Comparison of ENCODE assay signal across 1 cellular context in the genomic region with DNA sequence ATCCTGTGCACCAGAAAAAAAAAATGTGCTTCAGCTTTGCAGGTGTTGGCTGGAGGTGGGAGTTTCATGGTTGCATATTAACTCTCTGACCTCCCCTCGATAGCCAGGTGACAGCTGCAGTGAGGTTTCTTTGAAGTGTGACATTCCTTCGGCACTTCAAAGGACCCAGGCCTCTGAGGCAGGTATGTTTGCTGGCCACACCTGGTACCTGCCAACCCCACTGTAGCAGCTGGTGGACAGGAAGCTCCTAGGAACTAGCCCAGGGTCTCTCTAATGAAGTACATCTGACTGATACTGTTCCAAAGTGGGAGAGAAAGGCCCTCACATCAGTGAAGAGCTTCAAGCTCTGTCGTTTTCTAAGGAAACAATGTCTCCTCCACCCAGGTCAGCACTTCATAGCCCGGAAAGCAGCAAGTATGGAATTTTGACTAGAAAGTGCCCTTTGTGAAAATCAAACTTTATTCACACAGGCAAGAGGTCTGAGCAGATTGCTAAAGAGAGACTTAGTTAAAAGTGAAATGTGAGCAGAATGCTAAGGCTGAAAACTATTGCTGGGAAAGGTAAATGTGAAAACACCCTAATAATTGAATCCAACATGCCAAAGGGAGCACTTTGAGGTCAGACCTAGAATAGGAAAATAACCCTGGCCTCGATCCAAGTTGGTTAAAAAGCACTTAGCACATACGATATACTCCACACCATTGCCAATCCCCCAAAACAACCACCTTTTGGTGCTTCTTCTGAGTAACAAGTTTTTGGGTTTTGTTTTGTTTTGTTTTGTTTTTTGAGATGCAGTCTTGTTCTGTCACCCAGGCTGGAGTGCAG.
TF ChIP-seq lines count a peak whose summit lies in the region.

No MANE protein-coding gene starts in this region.

TF ChIP-seq in HepG2, 621 proteins besides CTCF, POLR2A, EP300 and RAD21 (continued from another document and continues in another):
- TF ChIP-seq, protein P1, sequence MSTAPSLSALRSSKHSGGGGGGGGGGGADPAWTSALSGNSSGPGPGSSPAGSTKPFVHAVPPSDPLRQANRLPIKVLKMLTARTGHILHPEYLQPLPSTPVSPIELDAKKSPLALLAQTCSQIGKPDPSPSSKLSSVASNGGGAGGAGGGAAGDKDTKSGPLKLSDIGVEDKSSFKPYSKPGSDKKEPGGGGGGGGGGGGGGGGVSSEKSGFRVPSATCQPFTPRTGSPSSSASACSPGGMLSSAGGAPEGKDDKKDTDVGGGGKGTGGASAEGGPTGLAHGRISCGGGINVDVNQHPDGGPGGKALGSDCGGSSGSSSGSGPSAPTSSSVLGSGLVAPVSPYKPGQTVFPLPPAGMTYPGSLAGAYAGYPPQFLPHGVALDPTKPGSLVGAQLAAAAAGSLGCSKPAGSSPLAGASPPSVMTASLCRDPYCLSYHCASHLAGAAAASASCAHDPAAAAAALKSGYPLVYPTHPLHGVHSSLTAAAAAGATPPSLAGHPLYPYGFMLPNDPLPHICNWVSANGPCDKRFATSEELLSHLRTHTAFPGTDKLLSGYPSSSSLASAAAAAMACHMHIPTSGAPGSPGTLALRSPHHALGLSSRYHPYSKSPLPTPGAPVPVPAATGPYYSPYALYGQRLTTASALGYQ (CRISPR knock-in tag; IDR thresholded peaks at IDR 0.05): peak; percentile 77; the same call in 1 of the 2 replicates
- TF ChIP-seq, protein P2, sequence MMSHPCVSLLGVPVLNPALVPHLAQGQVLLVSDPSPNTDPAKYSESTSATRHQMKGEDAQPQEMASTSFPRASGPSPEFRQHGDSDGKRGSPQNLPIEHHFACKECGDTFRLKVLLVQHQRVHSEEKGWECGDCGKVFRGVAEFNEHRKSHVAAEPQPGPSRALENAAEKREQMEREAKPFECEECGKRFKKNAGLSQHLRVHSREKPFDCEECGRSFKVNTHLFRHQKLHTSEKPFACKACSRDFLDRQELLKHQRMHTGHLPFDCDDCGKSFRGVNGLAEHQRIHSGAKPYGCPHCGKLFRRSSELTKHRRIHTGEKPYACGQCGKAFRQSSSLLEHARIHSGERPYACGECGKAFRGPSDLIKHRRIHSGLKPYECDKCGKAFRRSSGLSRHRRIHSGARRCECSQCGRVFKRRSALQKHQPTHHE (CRISPR knock-in tag; IDR thresholded peaks at IDR 0.05; ENCODE audit: borderline replicate concordance): no peak
- TF ChIP-seq, protein P3, sequence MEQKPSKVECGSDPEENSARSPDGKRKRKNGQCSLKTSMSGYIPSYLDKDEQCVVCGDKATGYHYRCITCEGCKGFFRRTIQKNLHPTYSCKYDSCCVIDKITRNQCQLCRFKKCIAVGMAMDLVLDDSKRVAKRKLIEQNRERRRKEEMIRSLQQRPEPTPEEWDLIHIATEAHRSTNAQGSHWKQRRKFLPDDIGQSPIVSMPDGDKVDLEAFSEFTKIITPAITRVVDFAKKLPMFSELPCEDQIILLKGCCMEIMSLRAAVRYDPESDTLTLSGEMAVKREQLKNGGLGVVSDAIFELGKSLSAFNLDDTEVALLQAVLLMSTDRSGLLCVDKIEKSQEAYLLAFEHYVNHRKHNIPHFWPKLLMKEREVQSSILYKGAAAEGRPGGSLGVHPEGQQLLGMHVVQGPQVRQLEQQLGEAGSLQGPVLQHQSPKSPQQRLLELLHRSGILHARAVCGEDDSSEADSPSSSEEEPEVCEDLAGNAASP (CRISPR knock-in tag; IDR thresholded peaks at IDR 0.05; ENCODE audit: borderline replicate concordance): peak; percentile 63
- TF ChIP-seq ZNF234 (CRISPR knock-in tag; conservative IDR thresholded peaks at IDR 0.05) (no peak), SP140L (CRISPR knock-in tag; IDR thresholded peaks at IDR 0.05; ENCODE audit: borderline replicate concordance) (no peak), THYN1 (CRISPR knock-in tag; IDR thresholded peaks at IDR 0.05; ENCODE audit: borderline replicate concordance, low read depth) (no peak), ZNF549 (CRISPR knock-in tag; IDR thresholded peaks at IDR 0.05) (no peak), ELF4 (CRISPR knock-in tag; IDR thresholded peaks at IDR 0.05; ENCODE audit: borderline replicate concordance) (no peak), FIP1L1 (IDR thresholded peaks at IDR 0.05; ENCODE audit: borderline replicate concordance, insufficient read depth, low read depth, low read length) (no peak), SMYD3 (CRISPR knock-in tag; IDR thresholded peaks at IDR 0.05) (no peak), ZNF615 (CRISPR knock-in tag; IDR thresholded peaks at IDR 0.05; ENCODE audit: borderline replicate concordance) (no peak), GATAD2A (CRISPR knock-in tag; IDR thresholded peaks at IDR 0.05) (peak; percentile 31; the same call in 1 of the 2 replicates), HNRNPUL1 (IDR thresholded peaks at IDR 0.05; ENCODE audit: low read depth, low read length) (no peak), ZNF569 (CRISPR knock-in tag; IDR thresholded peaks at IDR 0.05; ENCODE audit: borderline replicate concordance) (no peak), RBFOX2 (IDR thresholded peaks at IDR 0.05; ENCODE audit: low read depth, low read length) (no peak)
- TF ChIP-seq, protein P4, sequence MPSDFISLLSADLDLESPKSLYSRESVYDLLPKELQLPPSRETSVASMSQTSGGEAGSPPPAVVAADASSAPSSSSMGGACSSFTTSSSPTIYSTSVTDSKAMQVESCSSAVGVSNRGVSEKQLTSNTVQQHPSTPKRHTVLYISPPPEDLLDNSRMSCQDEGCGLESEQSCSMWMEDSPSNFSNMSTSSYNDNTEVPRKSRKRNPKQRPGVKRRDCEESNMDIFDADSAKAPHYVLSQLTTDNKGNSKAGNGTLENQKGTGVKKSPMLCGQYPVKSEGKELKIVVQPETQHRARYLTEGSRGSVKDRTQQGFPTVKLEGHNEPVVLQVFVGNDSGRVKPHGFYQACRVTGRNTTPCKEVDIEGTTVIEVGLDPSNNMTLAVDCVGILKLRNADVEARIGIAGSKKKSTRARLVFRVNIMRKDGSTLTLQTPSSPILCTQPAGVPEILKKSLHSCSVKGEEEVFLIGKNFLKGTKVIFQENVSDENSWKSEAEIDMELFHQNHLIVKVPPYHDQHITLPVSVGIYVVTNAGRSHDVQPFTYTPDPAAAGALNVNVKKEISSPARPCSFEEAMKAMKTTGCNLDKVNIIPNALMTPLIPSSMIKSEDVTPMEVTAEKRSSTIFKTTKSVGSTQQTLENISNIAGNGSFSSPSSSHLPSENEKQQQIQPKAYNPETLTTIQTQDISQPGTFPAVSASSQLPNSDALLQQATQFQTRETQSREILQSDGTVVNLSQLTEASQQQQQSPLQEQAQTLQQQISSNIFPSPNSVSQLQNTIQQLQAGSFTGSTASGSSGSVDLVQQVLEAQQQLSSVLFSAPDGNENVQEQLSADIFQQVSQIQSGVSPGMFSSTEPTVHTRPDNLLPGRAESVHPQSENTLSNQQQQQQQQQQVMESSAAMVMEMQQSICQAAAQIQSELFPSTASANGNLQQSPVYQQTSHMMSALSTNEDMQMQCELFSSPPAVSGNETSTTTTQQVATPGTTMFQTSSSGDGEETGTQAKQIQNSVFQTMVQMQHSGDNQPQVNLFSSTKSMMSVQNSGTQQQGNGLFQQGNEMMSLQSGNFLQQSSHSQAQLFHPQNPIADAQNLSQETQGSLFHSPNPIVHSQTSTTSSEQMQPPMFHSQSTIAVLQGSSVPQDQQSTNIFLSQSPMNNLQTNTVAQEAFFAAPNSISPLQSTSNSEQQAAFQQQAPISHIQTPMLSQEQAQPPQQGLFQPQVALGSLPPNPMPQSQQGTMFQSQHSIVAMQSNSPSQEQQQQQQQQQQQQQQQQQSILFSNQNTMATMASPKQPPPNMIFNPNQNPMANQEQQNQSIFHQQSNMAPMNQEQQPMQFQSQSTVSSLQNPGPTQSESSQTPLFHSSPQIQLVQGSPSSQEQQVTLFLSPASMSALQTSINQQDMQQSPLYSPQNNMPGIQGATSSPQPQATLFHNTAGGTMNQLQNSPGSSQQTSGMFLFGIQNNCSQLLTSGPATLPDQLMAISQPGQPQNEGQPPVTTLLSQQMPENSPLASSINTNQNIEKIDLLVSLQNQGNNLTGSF (CRISPR knock-in tag; IDR thresholded peaks at IDR 0.05): no peak
- TF ChIP-seq, protein P5, sequence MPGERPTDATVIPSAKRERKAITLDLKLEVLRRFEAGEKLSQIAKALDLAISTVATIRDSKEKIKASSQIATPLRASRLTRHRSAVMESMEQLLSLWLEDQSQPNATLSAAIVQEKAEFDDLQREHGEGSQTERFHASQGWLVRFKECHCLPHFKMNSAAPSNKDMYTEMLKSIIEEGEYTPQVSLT (CRISPR knock-in tag; IDR thresholded peaks at IDR 0.05; ENCODE audit: borderline replicate concordance, low read depth): no peak
- TF ChIP-seq, protein P6, sequence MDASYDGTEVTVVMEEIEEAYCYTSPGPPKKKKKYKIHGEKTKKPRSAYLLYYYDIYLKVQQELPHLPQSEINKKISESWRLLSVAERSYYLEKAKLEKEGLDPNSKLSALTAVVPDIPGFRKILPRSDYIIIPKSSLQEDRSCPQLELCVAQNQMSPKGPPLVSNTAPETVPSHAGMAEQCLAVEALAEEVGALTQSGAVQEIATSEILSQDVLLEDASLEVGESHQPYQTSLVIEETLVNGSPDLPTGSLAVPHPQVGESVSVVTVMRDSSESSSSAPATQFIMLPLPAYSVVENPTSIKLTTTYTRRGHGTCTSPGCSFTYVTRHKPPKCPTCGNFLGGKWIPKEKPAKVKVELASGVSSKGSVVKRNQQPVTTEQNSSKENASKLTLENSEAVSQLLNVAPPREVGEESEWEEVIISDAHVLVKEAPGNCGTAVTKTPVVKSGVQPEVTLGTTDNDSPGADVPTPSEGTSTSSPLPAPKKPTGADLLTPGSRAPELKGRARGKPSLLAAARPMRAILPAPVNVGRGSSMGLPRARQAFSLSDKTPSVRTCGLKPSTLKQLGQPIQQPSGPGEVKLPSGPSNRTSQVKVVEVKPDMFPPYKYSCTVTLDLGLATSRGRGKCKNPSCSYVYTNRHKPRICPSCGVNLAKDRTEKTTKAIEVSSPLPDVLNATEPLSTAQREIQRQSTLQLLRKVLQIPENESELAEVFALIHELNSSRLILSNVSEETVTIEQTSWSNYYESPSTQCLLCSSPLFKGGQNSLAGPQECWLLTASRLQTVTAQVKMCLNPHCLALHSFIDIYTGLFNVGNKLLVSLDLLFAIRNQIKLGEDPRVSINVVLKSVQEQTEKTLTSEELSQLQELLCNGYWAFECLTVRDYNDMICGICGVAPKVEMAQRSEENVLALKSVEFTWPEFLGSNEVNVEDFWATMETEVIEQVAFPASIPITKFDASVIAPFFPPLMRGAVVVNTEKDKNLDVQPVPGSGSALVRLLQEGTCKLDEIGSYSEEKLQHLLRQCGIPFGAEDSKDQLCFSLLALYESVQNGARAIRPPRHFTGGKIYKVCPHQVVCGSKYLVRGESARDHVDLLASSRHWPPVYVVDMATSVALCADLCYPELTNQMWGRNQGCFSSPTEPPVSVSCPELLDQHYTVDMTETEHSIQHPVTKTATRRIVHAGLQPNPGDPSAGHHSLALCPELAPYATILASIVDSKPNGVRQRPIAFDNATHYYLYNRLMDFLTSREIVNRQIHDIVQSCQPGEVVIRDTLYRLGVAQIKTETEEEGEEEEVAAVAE (CRISPR knock-in tag; IDR thresholded peaks at IDR 0.05; ENCODE audit: borderline replicate concordance): no peak
- TF ChIP-seq, protein P7, sequence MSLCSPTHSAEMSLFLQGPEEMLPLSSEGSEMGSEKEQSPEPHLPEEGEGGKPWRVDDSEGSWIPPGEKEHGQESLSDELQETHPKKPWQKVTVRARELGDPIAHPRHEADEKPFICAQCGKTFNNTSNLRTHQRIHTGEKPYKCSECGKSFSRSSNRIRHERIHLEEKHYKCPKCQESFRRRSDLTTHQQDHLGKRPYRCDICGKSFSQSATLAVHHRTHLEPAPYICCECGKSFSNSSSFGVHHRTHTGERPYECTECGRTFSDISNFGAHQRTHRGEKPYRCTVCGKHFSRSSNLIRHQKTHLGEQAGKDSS (CRISPR knock-in tag; IDR thresholded peaks at IDR 0.05; ENCODE audit: borderline replicate concordance, low read depth): no peak
- TF ChIP-seq, protein P8, sequence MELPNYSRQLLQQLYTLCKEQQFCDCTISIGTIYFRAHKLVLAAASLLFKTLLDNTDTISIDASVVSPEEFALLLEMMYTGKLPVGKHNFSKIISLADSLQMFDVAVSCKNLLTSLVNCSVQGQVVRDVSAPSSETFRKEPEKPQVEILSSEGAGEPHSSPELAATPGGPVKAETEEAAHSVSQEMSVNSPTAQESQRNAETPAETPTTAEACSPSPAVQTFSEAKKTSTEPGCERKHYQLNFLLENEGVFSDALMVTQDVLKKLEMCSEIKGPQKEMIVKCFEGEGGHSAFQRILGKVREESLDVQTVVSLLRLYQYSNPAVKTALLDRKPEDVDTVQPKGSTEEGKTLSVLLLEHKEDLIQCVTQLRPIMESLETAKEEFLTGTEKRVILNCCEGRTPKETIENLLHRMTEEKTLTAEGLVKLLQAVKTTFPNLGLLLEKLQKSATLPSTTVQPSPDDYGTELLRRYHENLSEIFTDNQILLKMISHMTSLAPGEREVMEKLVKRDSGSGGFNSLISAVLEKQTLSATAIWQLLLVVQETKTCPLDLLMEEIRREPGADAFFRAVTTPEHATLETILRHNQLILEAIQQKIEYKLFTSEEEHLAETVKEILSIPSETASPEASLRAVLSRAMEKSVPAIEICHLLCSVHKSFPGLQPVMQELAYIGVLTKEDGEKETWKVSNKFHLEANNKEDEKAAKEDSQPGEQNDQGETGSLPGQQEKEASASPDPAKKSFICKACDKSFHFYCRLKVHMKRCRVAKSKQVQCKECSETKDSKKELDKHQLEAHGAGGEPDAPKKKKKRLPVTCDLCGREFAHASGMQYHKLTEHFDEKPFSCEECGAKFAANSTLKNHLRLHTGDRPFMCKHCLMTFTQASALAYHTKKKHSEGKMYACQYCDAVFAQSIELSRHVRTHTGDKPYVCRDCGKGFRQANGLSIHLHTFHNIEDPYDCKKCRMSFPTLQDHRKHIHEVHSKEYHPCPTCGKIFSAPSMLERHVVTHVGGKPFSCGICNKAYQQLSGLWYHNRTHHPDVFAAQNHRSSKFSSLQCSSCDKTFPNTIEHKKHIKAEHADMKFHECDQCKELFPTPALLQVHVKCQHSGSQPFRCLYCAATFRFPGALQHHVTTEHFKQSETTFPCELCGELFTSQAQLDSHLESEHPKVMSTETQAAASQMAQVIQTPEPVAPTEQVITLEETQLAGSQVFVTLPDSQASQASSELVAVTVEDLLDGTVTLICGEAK (IDR thresholded peaks at IDR 0.05): peak; percentile 42; the same call in 1 of the 2 replicates
- TF ChIP-seq, protein P8 (CRISPR knock-in tag; IDR thresholded peaks at IDR 0.05): peak; percentile 92
